Comparison of ENCODE assay signal across 10 cellular contexts in genomic region chr17:56976941-56977570, GRCh38. TPM values are rescaled to one million over a fixed set of nuclear protein-coding genes. Genes with fewer than 3 reads are reported as not detected.
DNase-seq lines count a peak whose midpoint lies in the region; ATAC-seq and TF ChIP-seq lines count a peak whose summit lies in the region.
"Had no signal": no experiment of that assay in that cellular context is flagged by ENCODE, and none has a peak within 500 bp of the region (broad histone marks: within the 10 kb centered on the region; RNA-seq: fewer than 3 reads in every experiment).

No MANE protein-coding gene starts in this region.

- no peaks in the 10 kb centered on the region for H3K4me1 ChIP-seq in aorta (ENCODE audit: control insufficient read depth in 1 of 2, insufficient read depth in 2 of 2, low read length in 2 of 2)

- H3K27me3 ChIP-seq in aorta (ENCODE audit: control insufficient read depth in 1 of 2, insufficient read depth in 2 of 2, low read length in 1 of 2): no peaks in the 10 kb centered on the region
- H3K27me3 ChIP-seq: body of pancreas, Peyer's patch had no signal

- H3K27me3 Mint-ChIP-seq in memory B cell: peaks cover 2% of the 10 kb centered on the region

- peak overlapping the region; percentile 57 for H3K4me3 Mint-ChIP-seq in memory B cell

- H3K4me3 ChIP-seq in cardiac fibroblast (replicated peaks in 1 of 2; ENCODE audit: low read depth in 2 of 2, low read length in 2 of 2) (peak overlapping the region; percentile 69 to 83), aorta (ENCODE audit: low read length in 2 of 2) (peak overlapping the region in 1 of 2 donors; percentile 43)

- H3K9me3 Mint-ChIP-seq in memory B cell: no peaks in the 10 kb centered on the region

- no peak for TF ChIP-seq CTCF in cardiac fibroblast (IDR thresholded peaks at IDR 0.05; ENCODE audit: low read depth, low read length)

- no peak for DNase-seq in Right ventricle myocardium superior
- DNase-seq in Right ventricle myocardium inferior (ENCODE audit: missing footprints): no peak
- DNase-seq in cardiac fibroblast (ENCODE audit: low read depth in 2 of 2): peak; percentile 11 to 17
- DNase-seq in memory B cell (ENCODE audit: low spot score in 2 of 2): no peak
- DNase-seq in aorta: no peak
- DNase-seq in globus pallidus (ENCODE audit: low spot score): no peak

- intact Hi-C loops in Right ventricle myocardium superior (cut with DNase I) (no loop called here), Right ventricle myocardium inferior (cut with DNase I) (no loop called here), aorta (cut with DNase I) (no loop called here)

- no peaks in the 10 kb centered on the region for H3K9me3 ChIP-seq in aorta (ENCODE audit: control insufficient read depth, low read length)
- H3K9me3 ChIP-seq: body of pancreas, Peyer's patch had no signal

- no peaks in the 10 kb centered on the region for H3K36me3 Mint-ChIP-seq in memory B cell

- H3K36me3 ChIP-seq in aorta (ENCODE audit: control insufficient read depth in 1 of 2, insufficient read depth in 2 of 2, low read length in 1 of 2): peaks cover 0 to under 1% of the 10 kb centered on the region in 2 donors

- no peak overlapping the region for H3K27ac Mint-ChIP-seq in memory B cell

- H3K4me1 Mint-ChIP-seq in memory B cell: peaks cover 14% of the 10 kb centered on the region

- ATAC-seq in Right ventricle myocardium superior (ENCODE audit: poor library complexity) (peak; percentile 16), Right ventricle myocardium inferior (no peak), memory B cell (ENCODE audit: low read depth) (no peak), aorta (ENCODE audit: low FRiP score) (peak; percentile 42), HG03097 (IDR thresholded peaks at IDR 0.05; ENCODE audit: low FRiP score, unreplicated experiment) (no peak), GM18907 (IDR thresholded peaks at IDR 0.05; ENCODE audit: unreplicated experiment) (no peak)

- H3K27ac ChIP-seq in aorta (ENCODE audit: low read depth in 1 of 2, low read length in 2 of 2): no peak overlapping the region

- 43 to 45% methylated on average over 10 of the region's 10 CpGs for WGBS in aorta, 2 donors

RNA-seq across cellular contexts. Expression of gene SCPEP1, which starts 0.9 kb away (rescaled TPM):
- 88.4 TPM for total RNA-seq in Right ventricle myocardium superior
- total RNA-seq in Right ventricle myocardium inferior: 93.8 TPM
- total RNA-seq in aorta: 100 to 1,000 TPM in 1 of 2 donors, 10 to 100 TPM in 1; 81.1 to 113 TPM
- 100 to 1,000 TPM in 1 of 2 donors, 10 to 100 TPM in 1; 66.4 to 126 TPM for polyA plus RNA-seq in aorta

RNA-seq across cellular contexts. Expression of gene COIL, which starts 16.2 kb away (rescaled TPM):
- 8.0 TPM for total RNA-seq in Right ventricle myocardium superior
- 8.7 TPM for total RNA-seq in Right ventricle myocardium inferior
- total RNA-seq in aorta: 10 to 100 TPM; 10.8 to 12.0 TPM
- polyA plus RNA-seq in aorta: 1 to 10 TPM; 7.4 to 9.0 TPM

Comparison
In these comparisons a context has a peak if more than half of its experiments do, and no peak if none do; other contexts are left out.
1. ATAC-seq: peak in Right ventricle myocardium superior (single experiment) and aorta (single experiment); none in Right ventricle myocardium inferior (single experiment), memory B cell (single experiment), HG03097 (single experiment) and GM18907 (single experiment).
2. DNase-seq: peak in cardiac fibroblast (2 of 2); none in Right ventricle myocardium superior (single experiment), Right ventricle myocardium inferior (single experiment), memory B cell (0 of 2), aorta (0 of 2) and globus pallidus (single experiment).